In the genomic region with DNA sequence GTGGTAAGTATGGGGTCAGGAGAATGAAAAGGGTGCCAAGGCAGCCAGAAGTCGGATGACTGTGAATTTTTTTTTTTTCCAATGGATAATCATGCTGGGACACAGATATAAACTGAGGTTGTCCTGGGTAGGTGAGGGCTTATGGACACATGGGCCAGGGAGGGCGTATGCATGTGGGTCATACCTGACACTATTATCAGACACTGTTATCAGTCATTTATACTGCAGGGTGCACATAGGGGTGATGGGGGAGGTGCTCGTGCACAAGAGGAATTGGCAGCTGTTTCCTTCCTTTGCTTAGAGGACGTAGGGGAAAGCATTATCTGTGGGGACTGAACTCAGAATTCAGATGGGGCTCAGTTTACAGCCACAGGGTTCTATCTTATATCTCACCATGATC, we compare ENCODE assay signal across 16 cellular contexts. TPM values are rescaled to one million over a fixed set of nuclear protein-coding genes. Genes with fewer than 3 reads are reported as not detected.
DNase-seq lines count a peak whose midpoint lies in the region; ATAC-seq and TF ChIP-seq lines count a peak whose summit lies in the region.
"Had no signal": no experiment of that assay in that cellular context is flagged by ENCODE, and none has a peak within 500 bp of the region (broad histone marks: within the 10 kb centered on the region; RNA-seq: fewer than 3 reads in every experiment).

No MANE protein-coding gene starts in this region.

- H3K36me3 Mint-ChIP-seq in chondrocyte (ENCODE audit: low read depth), result peaks cover 15% of the 10 kb centered on the region

- H3K27ac ChIP-seq in right cardiac atrium (ENCODE audit: low read length) (peak overlapping the region; percentile 77), osteoblast (ENCODE audit: low read depth, low read length) (peak overlapping the region; percentile 58)

- H3K79me2 ChIP-seq in osteoblast (ENCODE audit: insufficient read depth, low read length), result peaks cover 94% of the 10 kb centered on the region

- peak overlapping the region; percentile 99 for H3K27ac Mint-ChIP-seq in chondrocyte (ENCODE audit: unreplicated experiment)
- H3K27ac Mint-ChIP-seq: activated CD4-positive, alpha-beta memory T cell treated with anti-CD3 and anti-CD28 coated beads, Interleukin-2, amount 10 ng/mL, durations not matched to agents 7 days and 5 days had no signal

- H3K36me3 ChIP-seq in osteoblast (ENCODE audit: insufficient read depth, low read length), result peaks cover 12% of the 10 kb centered on the region
- H3K36me3 ChIP-seq in BE2C, result no peaks in the 10 kb centered on the region
- H3K36me3 ChIP-seq: HAP-1 had no signal

- H3K4me2 ChIP-seq in osteoblast (ENCODE audit: insufficient read depth, low read length), result no peak overlapping the region

- peaks cover 92% of the 10 kb centered on the region for H4K20me1 ChIP-seq in osteoblast (ENCODE audit: insufficient read depth, low read length)

- H3K4me1 ChIP-seq in right cardiac atrium (ENCODE audit: control insufficient read depth, insufficient read depth, low read length) (peaks cover 38% of the 10 kb centered on the region), osteoblast (ENCODE audit: insufficient read depth, low read length) (peaks cover 39% of the 10 kb centered on the region), BE2C (peaks cover 21% of the 10 kb centered on the region)

- H3K27me3 ChIP-seq in right cardiac atrium (ENCODE audit: control insufficient read depth, insufficient read depth), result no peaks in the 10 kb centered on the region
- no peaks in the 10 kb centered on the region for H3K27me3 ChIP-seq in osteoblast (ENCODE audit: insufficient read depth, low read length)
- H3K27me3 ChIP-seq in BE2C, result no peaks in the 10 kb centered on the region

- intact Hi-C loops in right cardiac atrium (cut with DNase I), result no loop called here
- intact Hi-C loops in left ventricle myocardium superior (cut with micrococcal nuclease), result loop anchor here (10.0 kb wide), 2 partner anchors 56 to 64 kb away; no protein-coding TSS in a partner anchor

- no peak overlapping the region for H3K4me3 ChIP-seq in right cardiac atrium (ENCODE audit: low read length)
- H3K4me3 ChIP-seq in osteoblast (ENCODE audit: insufficient read depth, low read length), result no peak overlapping the region
- no peak overlapping the region for H3K4me3 ChIP-seq in BE2C (ENCODE audit: low read depth, low read length)
- H3K4me3 ChIP-seq: GM12878, HAP-1 had no signal

- no peaks in the 10 kb centered on the region for H3K27me3 Mint-ChIP-seq in chondrocyte (ENCODE audit: low read depth)

- 66% methylated on average over 4 of the region's 4 CpGs for WGBS in right cardiac atrium

- no peak for TF ChIP-seq CTCF in chondrocyte (IDR thresholded peaks at IDR 0.05)
- no peak for TF ChIP-seq CTCF in osteoblast (IDR thresholded peaks at IDR 0.05; ENCODE audit: extremely low read depth, low read depth, low read length)
- TF ChIP-seq CTCF in GM20000 (IDR thresholded peaks at IDR 0.05; ENCODE audit: extremely low read depth, missing control alignments), result no peak
- TF ChIP-seq CTCF in BE2C (IDR thresholded peaks at IDR 0.05; ENCODE audit: low read depth, low read length), result no peak

- no peak for DNase-seq in right cardiac atrium
- DNase-seq in left ventricle myocardium superior, result no peak
- no peak for DNase-seq in chondrocyte (ENCODE audit: low spot score)
- no peak for DNase-seq in osteoblast (ENCODE audit: insufficient read length, low spot score, missing footprints)
- DNase-seq in glomerular visceral epithelial cell (ENCODE audit: extremely low spot score), result no peak
- no peak for DNase-seq in activated effector memory CD4-positive, alpha-beta T cell treated with anti-CD3 and anti-CD28 coated beads, Interleukin-2, amount 50 U/mL, for 16 hours
- DNase-seq in GM20000 (ENCODE audit: low spot score), result no peak
- no peak for DNase-seq in BE2C
- DNase-seq: activated CD4-positive, alpha-beta memory T cell treated with anti-CD3 and anti-CD28 coated beads, Interleukin-2, amount 10 ng/mL, durations not matched to agents 7 days and 5 days; cerebellar nuclear complex; NCI-H2029; NCI-H524 treated with DMSO at 0.1 percent for 48 hours; OCI-M1; SW 1271 had no signal

- H3K9me3 Mint-ChIP-seq in chondrocyte (ENCODE audit: low read depth), result no peaks in the 10 kb centered on the region
- H3K9me3 Mint-ChIP-seq: activated CD4-positive, alpha-beta memory T cell treated with anti-CD3 and anti-CD28 coated beads, Interleukin-2, amount 10 ng/mL, durations not matched to agents 7 days and 5 days had no signal

- peak overlapping the region; percentile 14 for H3K4me3 Mint-ChIP-seq in chondrocyte (ENCODE audit: unreplicated experiment)
- H3K4me3 Mint-ChIP-seq: activated CD4-positive, alpha-beta memory T cell treated with anti-CD3 and anti-CD28 coated beads, Interleukin-2, amount 10 ng/mL, durations not matched to agents 7 days and 5 days had no signal

- ATAC-seq in right cardiac atrium, result no peak
- no peak for ATAC-seq in left ventricle myocardium superior
- ATAC-seq: GM12878 had no signal

- no peak overlapping the region for H2AFZ ChIP-seq in osteoblast (ENCODE audit: low read length)

- no peaks in the 10 kb centered on the region for H3K9me3 ChIP-seq in right cardiac atrium (ENCODE audit: control insufficient read depth, low read length)
- H3K9me3 ChIP-seq in osteoblast (ENCODE audit: low read depth, low read length), result no peaks in the 10 kb centered on the region
- no peaks in the 10 kb centered on the region for H3K9me3 ChIP-seq in BE2C
- H3K9me3 ChIP-seq: HAP-1 had no signal

- peaks cover 84% of the 10 kb centered on the region for H3K4me1 Mint-ChIP-seq in chondrocyte (ENCODE audit: low read depth)

RNA-seq across cellular contexts. Expression of a gene that starts 10.1 kb away (rescaled TPM):
- total RNA-seq in right cardiac atrium (10 to 100 TPM; 41.0 to 78.2 (median 49.8) TPM), left ventricle myocardium superior (59.9 TPM), chondrocyte (173 to 236 TPM (median 184 TPM) in 3 replicates), osteoblast (58.6 and 65.9 TPM in 2 replicates)
- 42.3 TPM for polyA plus RNA-seq in right cardiac atrium
- 55.4 TPM for polyA plus RNA-seq in BE2C (2012; ENCODE audit: insufficient read depth, insufficient read length, low read depth)
